In genomic region chr16:80592273-80592672, GRCh38 we compare ENCODE assay signal across 15 cellular contexts. TPM values are rescaled to one million over a fixed set of nuclear protein-coding genes. Genes with fewer than 3 reads are reported as not detected.
DNase-seq lines count a peak whose midpoint lies in the region; ATAC-seq and TF ChIP-seq lines count a peak whose summit lies in the region.
"Had no signal": no experiment of that assay in that cellular context is flagged by ENCODE, and none has a peak within 500 bp of the region (broad histone marks: within the 10 kb centered on the region; RNA-seq: fewer than 3 reads in every experiment).

No MANE protein-coding gene starts in this region.

- DNase-seq in activated CD4-positive, alpha-beta memory T cell treated with anti-CD3 and anti-CD28 coated beads, Interleukin-2, amount 10 ng/mL, durations not matched to agents 7 days and 5 days: peak; percentile 9
- no peak for DNase-seq in activated CD4-positive, alpha-beta memory T cell treated with anti-CD3 and anti-CD28 coated beads for 36 hours
- no peak for DNase-seq in natural killer cell treated with Interleukin-12 subunit alpha and Interleukin-12 subunit beta and Interleukin-15 and Interleukin-18, amount 100 ng/mL, for 72 hours (ENCODE audit: low spot score)
- DNase-seq in natural killer cell (no peak), left lobe of liver (ENCODE audit: low spot score) (peak; percentile 65), T-helper 9 cell (no peak), erythroblast (lab: John Stamatoyannopoulos, UW) (no peak)
- DNase-seq: C1 segment of cervical spinal cord; CD4-positive, alpha-beta T cell; DMS79; H9 had no signal

- peaks cover 43% of the 10 kb centered on the region for H3K27me3 Mint-ChIP-seq in activated CD4-positive, alpha-beta memory T cell treated with anti-CD3 and anti-CD28 coated beads, Interleukin-2, amount 10 ng/mL, durations not matched to agents 7 days and 5 days
- H3K27me3 Mint-ChIP-seq in activated CD4-positive, alpha-beta memory T cell treated with anti-CD3 and anti-CD28 coated beads for 36 hours: peaks cover 21% of the 10 kb centered on the region
- peaks cover 34 to 36% of the 10 kb centered on the region in 2 donors for H3K27me3 Mint-ChIP-seq in natural killer cell treated with Interleukin-12 subunit alpha and Interleukin-12 subunit beta and Interleukin-15 and Interleukin-18, amount 100 ng/mL, for 72 hours
- H3K27me3 Mint-ChIP-seq in natural killer cell (ENCODE audit: low read depth in 2 of 2): peaks cover 26 to 29% of the 10 kb centered on the region in 2 donors
- H3K27me3 Mint-ChIP-seq: CD4-positive, alpha-beta T cell had no signal

- CTCF ChIA-PET in activated CD4-positive, alpha-beta memory T cell treated with anti-CD3 and anti-CD28 coated beads, Interleukin-2, amount 10 ng/mL, durations not matched to agents 7 days and 5 days (lab: Charles Lee): interaction anchor here (2.3 kb wide), 1 partner anchor 12 kb away, joined by 24 read pairs; no protein-coding TSS in a partner anchor
- CTCF ChIA-PET in activated CD4-positive, alpha-beta memory T cell treated with anti-CD3 and anti-CD28 coated beads for 36 hours (lab: Charles Lee): no interaction called here

- no peak for TF ChIP-seq CTCF in natural killer cell (IDR thresholded peaks at IDR 0.05)

- intact Hi-C loops in activated CD4-positive, alpha-beta memory T cell treated with anti-CD3 and anti-CD28 coated beads for 36 hours (cut with micrococcal nuclease): no loop called here
- intact Hi-C loops in natural killer cell (cut with micrococcal nuclease): no loop called here

- H3K36me3 Mint-ChIP-seq in activated CD4-positive, alpha-beta memory T cell treated with anti-CD3 and anti-CD28 coated beads, Interleukin-2, amount 10 ng/mL, durations not matched to agents 7 days and 5 days (ENCODE audit: low read depth): peaks cover 61% of the 10 kb centered on the region
- H3K36me3 Mint-ChIP-seq in activated CD4-positive, alpha-beta memory T cell treated with anti-CD3 and anti-CD28 coated beads for 36 hours: peaks cover 6% of the 10 kb centered on the region
- H3K36me3 Mint-ChIP-seq in natural killer cell treated with Interleukin-12 subunit alpha and Interleukin-12 subunit beta and Interleukin-15 and Interleukin-18, amount 100 ng/mL, for 72 hours: peaks cover 34% of the 10 kb centered on the region
- H3K36me3 Mint-ChIP-seq in natural killer cell: no peaks in the 10 kb centered on the region

- no peak for TF ChIP-seq POLR2A in erythroblast (IDR thresholded peaks at IDR 0.05; ENCODE audit: low read length)

- H3K27ac Mint-ChIP-seq in activated CD4-positive, alpha-beta memory T cell treated with anti-CD3 and anti-CD28 coated beads, Interleukin-2, amount 10 ng/mL, durations not matched to agents 7 days and 5 days: no peak overlapping the region
- no peak overlapping the region for H3K27ac Mint-ChIP-seq in activated CD4-positive, alpha-beta memory T cell treated with anti-CD3 and anti-CD28 coated beads for 36 hours
- H3K27ac Mint-ChIP-seq in natural killer cell treated with Interleukin-12 subunit alpha and Interleukin-12 subunit beta and Interleukin-15 and Interleukin-18, amount 100 ng/mL, for 72 hours: peak overlapping the region in 1 of 2 donors; percentile 19
- no peak overlapping the region for H3K27ac Mint-ChIP-seq in natural killer cell
- H3K27ac Mint-ChIP-seq: B cell; CD4-positive, alpha-beta T cell; GM23338; H9 had no signal

- H3K9me3 Mint-ChIP-seq in activated CD4-positive, alpha-beta memory T cell treated with anti-CD3 and anti-CD28 coated beads, Interleukin-2, amount 10 ng/mL, durations not matched to agents 7 days and 5 days: peaks cover 40% of the 10 kb centered on the region
- peaks cover 8% of the 10 kb centered on the region for H3K9me3 Mint-ChIP-seq in activated CD4-positive, alpha-beta memory T cell treated with anti-CD3 and anti-CD28 coated beads for 36 hours
- H3K9me3 Mint-ChIP-seq in natural killer cell treated with Interleukin-12 subunit alpha and Interleukin-12 subunit beta and Interleukin-15 and Interleukin-18, amount 100 ng/mL, for 72 hours: peaks cover 14% of the 10 kb centered on the region
- peaks cover 5 to 12% of the 10 kb centered on the region in 2 donors for H3K9me3 Mint-ChIP-seq in natural killer cell
- H3K9me3 Mint-ChIP-seq: CD4-positive, alpha-beta T cell had no signal

- H3K4me3 Mint-ChIP-seq in activated CD4-positive, alpha-beta memory T cell treated with anti-CD3 and anti-CD28 coated beads, Interleukin-2, amount 10 ng/mL, durations not matched to agents 7 days and 5 days: no peak overlapping the region
- no peak overlapping the region for H3K4me3 Mint-ChIP-seq in activated CD4-positive, alpha-beta memory T cell treated with anti-CD3 and anti-CD28 coated beads for 36 hours
- H3K4me3 Mint-ChIP-seq in natural killer cell treated with Interleukin-12 subunit alpha and Interleukin-12 subunit beta and Interleukin-15 and Interleukin-18, amount 100 ng/mL, for 72 hours: peak overlapping the region; percentile 44
- H3K4me3 Mint-ChIP-seq in natural killer cell: no peak overlapping the region
- H3K4me3 Mint-ChIP-seq: B cell; CD4-positive, alpha-beta T cell; GM23338; H9 had no signal

- no peak for ATAC-seq in natural killer cell treated with Interleukin-12 subunit alpha and Interleukin-12 subunit beta and Interleukin-15 and Interleukin-18, amount 100 ng/mL, for 72 hours
- no peak for ATAC-seq in natural killer cell
- ATAC-seq in left lobe of liver: peak; percentile 75
- ATAC-seq: GM12878, GM23338 had no signal

- peaks cover 25% of the 10 kb centered on the region for H3K4me1 Mint-ChIP-seq in activated CD4-positive, alpha-beta memory T cell treated with anti-CD3 and anti-CD28 coated beads, Interleukin-2, amount 10 ng/mL, durations not matched to agents 7 days and 5 days
- H3K4me1 Mint-ChIP-seq in activated CD4-positive, alpha-beta memory T cell treated with anti-CD3 and anti-CD28 coated beads for 36 hours (ENCODE audit: low read depth): peaks cover 25% of the 10 kb centered on the region
- H3K4me1 Mint-ChIP-seq in natural killer cell treated with Interleukin-12 subunit alpha and Interleukin-12 subunit beta and Interleukin-15 and Interleukin-18, amount 100 ng/mL, for 72 hours (ENCODE audit: low read depth in 2 of 2): peaks cover 14 to 35% of the 10 kb centered on the region in 2 donors
- peaks cover 8% of the 10 kb centered on the region in 2 donors for H3K4me1 Mint-ChIP-seq in natural killer cell
- H3K4me1 Mint-ChIP-seq: GM23338, H9 had no signal

- POLR2A ChIA-PET in activated CD4-positive, alpha-beta memory T cell treated with anti-CD3 and anti-CD28 coated beads, Interleukin-2, amount 10 ng/mL, durations not matched to agents 7 days and 5 days (lab: Charles Lee): no interaction called here
- POLR2A ChIA-PET in activated CD4-positive, alpha-beta memory T cell treated with anti-CD3 and anti-CD28 coated beads for 36 hours (lab: Charles Lee): no interaction called here

RNA-seq across cellular contexts. Expression of gene DYNLRB2, which starts 51.5 kb away (rescaled TPM):
- total RNA-seq in activated CD4-positive, alpha-beta memory T cell treated with anti-CD3 and anti-CD28 coated beads, Interleukin-2, amount 10 ng/mL, durations not matched to agents 7 days and 5 days: not detected
- not detected for total RNA-seq in activated CD4-positive, alpha-beta memory T cell treated with anti-CD3 and anti-CD28 coated beads for 36 hours
- not detected for total RNA-seq in natural killer cell treated with Interleukin-12 subunit alpha and Interleukin-12 subunit beta and Interleukin-15 and Interleukin-18, amount 100 ng/mL, for 72 hours
- total RNA-seq in natural killer cell (not detected), left lobe of liver (not detected)
- total RNA-seq: B cell, G401, GM23338, H9 had no signal

Comparison
In these comparisons a context has a peak if more than half of its experiments do, and no peak if none do; other contexts are left out.
1. DNase-seq: peak in activated CD4-positive, alpha-beta memory T cell treated with anti-CD3 and anti-CD28 coated beads, Interleukin-2, amount 10 ng/mL, durations not matched to agents 7 days and 5 days (single experiment) and left lobe of liver (single experiment); none in activated CD4-positive, alpha-beta memory T cell treated with anti-CD3 and anti-CD28 coated beads for 36 hours (single experiment), natural killer cell treated with Interleukin-12 subunit alpha and Interleukin-12 subunit beta and Interleukin-15 and Interleukin-18, amount 100 ng/mL, for 72 hours (single experiment), natural killer cell (single experiment), T-helper 9 cell (single experiment) and erythroblast (0 of 2).